Comparison of ENCODE assay signal across 1 cellular context in genomic region chr7:137987563-137987962, GRCh38.
TF ChIP-seq lines count a peak whose summit lies in the region.

No MANE protein-coding gene starts in this region.

TF ChIP-seq in IMR-90, 13 proteins besides CTCF, POLR2A, EP300 and RAD21:
- TF ChIP-seq NFE2L2 (IDR thresholded peaks at IDR 0.05; ENCODE audit: low read depth, low read length) = no peak
- TF ChIP-seq MAZ (IDR thresholded peaks at IDR 0.05; ENCODE audit: borderline replicate concordance, low read depth, low read length) = no peak
- no peak for TF ChIP-seq FOS (IDR thresholded peaks at IDR 0.05; ENCODE audit: low read depth, low read length)
- TF ChIP-seq CEBPB (IDR thresholded peaks at IDR 0.05; ENCODE audit: low read depth, low read length) = no peak
- TF ChIP-seq BHLHE40 (IDR thresholded peaks at IDR 0.05; ENCODE audit: low read depth, low read length) = no peak
- no peak for TF ChIP-seq MXI1 (IDR thresholded peaks at IDR 0.05; ENCODE audit: borderline replicate concordance, low read depth, low read length)
- no peak for TF ChIP-seq SMC3 (IDR thresholded peaks at IDR 0.05; ENCODE audit: low read depth, low read length)
- no peak for TF ChIP-seq CHD1 (IDR thresholded peaks at IDR 0.05; ENCODE audit: low read depth, low read length)
- TF ChIP-seq RCOR1 (IDR thresholded peaks at IDR 0.05; ENCODE audit: insufficient replicate concordance, low read length) = no peak
- no peak for TF ChIP-seq MAFK (IDR thresholded peaks at IDR 0.05; ENCODE audit: low read depth, low read length)
- no peak for TF ChIP-seq RFX5 (IDR thresholded peaks at IDR 0.05; ENCODE audit: low read depth, low read length)
TF ChIP-seq in IMR-90: peak in this region for 0.
